13 cellular contexts compared by ENCODE assay signal in the genomic region with DNA sequence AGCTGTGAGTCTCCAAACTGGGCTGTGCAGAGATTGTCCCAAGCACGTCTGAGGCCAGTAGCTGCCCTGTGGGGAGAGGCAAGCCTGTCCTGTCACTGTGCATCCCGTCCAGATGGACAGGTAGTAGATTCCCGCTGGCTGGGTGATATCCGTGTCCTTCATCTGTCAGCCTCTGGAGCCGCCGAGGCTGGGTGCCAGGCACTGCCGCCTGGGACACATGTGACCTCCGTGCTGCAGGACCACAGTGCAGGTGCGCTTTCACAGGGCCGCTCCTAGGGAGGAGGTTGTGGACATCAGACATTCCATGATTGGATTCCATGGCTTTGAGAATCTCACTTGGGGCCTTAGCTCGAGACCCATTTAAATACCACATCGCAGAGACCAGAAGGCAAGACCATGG.
"Had no signal": no experiment of that assay in that cellular context is flagged by ENCODE, and none has a peak within 500 bp of the region (broad histone marks: within the 10 kb centered on the region; RNA-seq: fewer than 3 reads in every experiment).

No MANE protein-coding gene starts in this region.

- H3K9me3 ChIP-seq: gastroesophageal sphincter, heart right ventricle, lower lobe of right lung had no signal

- DNase-seq: activated CD4-positive, alpha-beta T cell treated with anti-CD3 and anti-CD28 coated beads, Interleukin-2, amount 50 U/mL, for 4 hours; activated CD4-positive, CD25-positive, alpha-beta regulatory T cell treated with anti-CD3 and anti-CD28 coated beads, Interleukin-2, amount 50 U/mL, for 72 hours; activated naive CD8-positive, alpha-beta T cell treated with anti-CD3 and anti-CD28 coated beads for 36 hours; amygdala; dermis blood vessel endothelial cell; effector memory CD8-positive, alpha-beta T cell; heart right ventricle; left cardiac atrium; lower lobe of right lung; posterior cingulate gyrus; SW 1271 had no signal

- H3K27ac ChIP-seq: gastroesophageal sphincter, heart right ventricle had no signal

- H3K4me3 Mint-ChIP-seq: activated naive CD8-positive, alpha-beta T cell treated with anti-CD3 and anti-CD28 coated beads for 36 hours; effector memory CD8-positive, alpha-beta T cell; stimulated activated effector memory CD8-positive, alpha-beta T cell treated with anti-CD3 and anti-CD28 coated beads, Interleukin-12 subunit alpha, Interleukin-12 subunit beta, amount 100 ng/mL, for 72 hours had no signal

- H3K9me3 Mint-ChIP-seq: activated naive CD8-positive, alpha-beta T cell treated with anti-CD3 and anti-CD28 coated beads for 36 hours; effector memory CD8-positive, alpha-beta T cell; stimulated activated effector memory CD8-positive, alpha-beta T cell treated with anti-CD3 and anti-CD28 coated beads, Interleukin-12 subunit alpha, Interleukin-12 subunit beta, amount 100 ng/mL, for 72 hours had no signal

- ATAC-seq: effector memory CD8-positive, alpha-beta T cell; gastroesophageal sphincter; heart right ventricle; left cardiac atrium; lower lobe of right lung; stimulated activated effector memory CD8-positive, alpha-beta T cell treated with anti-CD3 and anti-CD28 coated beads, Interleukin-12 subunit alpha, Interleukin-12 subunit beta, amount 100 ng/mL, for 72 hours had no signal

- H3K27me3 ChIP-seq: gastroesophageal sphincter, heart right ventricle had no signal

- H3K27ac Mint-ChIP-seq: activated naive CD8-positive, alpha-beta T cell treated with anti-CD3 and anti-CD28 coated beads for 36 hours; effector memory CD8-positive, alpha-beta T cell; stimulated activated effector memory CD8-positive, alpha-beta T cell treated with anti-CD3 and anti-CD28 coated beads, Interleukin-12 subunit alpha, Interleukin-12 subunit beta, amount 100 ng/mL, for 72 hours had no signal

- H3K4me3 ChIP-seq: gastroesophageal sphincter, heart right ventricle, lower lobe of right lung had no signal

- H3K27me3 Mint-ChIP-seq: activated naive CD8-positive, alpha-beta T cell treated with anti-CD3 and anti-CD28 coated beads for 36 hours; effector memory CD8-positive, alpha-beta T cell had no signal
